Comparison of ENCODE assay signal across 1 cellular context in genomic region chr3:51982838-51983577, GRCh38.
TF ChIP-seq lines count a peak whose summit lies in the region.

Gene ACY1, plus strand, starts transcription at chr3:51983535. Its CDS starts 530 bp downstream, at chr3:51984065.

TF ChIP-seq in HepG2, 621 proteins besides CTCF, POLR2A, EP300 and RAD21 (continued from another document and continues in another):
- TF ChIP-seq FOXO1 (CRISPR knock-in tag; IDR thresholded peaks at IDR 0.05) (peak; percentile 68), ZNF720 (CRISPR knock-in tag; IDR thresholded peaks at IDR 0.05) (no peak), ZNF83 (CRISPR knock-in tag; IDR thresholded peaks at IDR 0.05; ENCODE audit: borderline replicate concordance) (peak; percentile 5; the same call in 1 of the 2 replicates), FOXC1 (CRISPR knock-in tag; IDR thresholded peaks at IDR 0.05; ENCODE audit: borderline replicate concordance) (peak; percentile 90; the same call in 1 of the 2 replicates), SNAPC5 (CRISPR knock-in tag; IDR thresholded peaks at IDR 0.05; ENCODE audit: borderline replicate concordance) (no peak), ZBTB21 (CRISPR knock-in tag; IDR thresholded peaks at IDR 0.05) (no peak), RFX3 (CRISPR knock-in tag; IDR thresholded peaks at IDR 0.05) (no peak), SOX6 (IDR thresholded peaks at IDR 0.05) (no peak), SOX6 (CRISPR knock-in tag; IDR thresholded peaks at IDR 0.05) (peak; percentile 43; the same call in 1 of the 2 replicates), ZNF367 (CRISPR knock-in tag; IDR thresholded peaks at IDR 0.05; ENCODE audit: borderline replicate concordance) (no peak), PLRG1 (conservative IDR thresholded peaks at IDR 0.05) (no peak), ZNF513 (CRISPR knock-in tag; conservative IDR thresholded peaks at IDR 0.05) (no peak), ZNF121 (CRISPR knock-in tag; IDR thresholded peaks at IDR 0.05) (no peak), HNF4A (CRISPR knock-in tag; IDR thresholded peaks at IDR 0.05) (peak; percentile 96), PRMT3 (CRISPR knock-in tag; IDR thresholded peaks at IDR 0.05; ENCODE audit: borderline replicate concordance, low read depth) (peak; percentile 81; the same call in 1 of the 2 replicates), TAF15 (IDR thresholded peaks at IDR 0.05; ENCODE audit: low read depth, low read length, poor library complexity, severe bottlenecking) (no peak), HNRNPL (IDR thresholded peaks at IDR 0.05; ENCODE audit: low read depth, low read length) (no peak), HBP1 (CRISPR knock-in tag; IDR thresholded peaks at IDR 0.05; ENCODE audit: low read depth) (0 out of 2 replicates have a peak, but pooled peaks have one; percentile 1), GZF1 (CRISPR knock-in tag; IDR thresholded peaks at IDR 0.05) (0 out of 2 replicates have a peak, but pooled peaks have one; percentile 21), TARDBP (CRISPR knock-in tag; IDR thresholded peaks at IDR 0.05) (peak; percentile 73), SAFB2 (CRISPR knock-in tag; IDR thresholded peaks at IDR 0.05; ENCODE audit: borderline replicate concordance, low read depth) (no peak), IRF1 (CRISPR knock-in tag; IDR thresholded peaks at IDR 0.05; ENCODE audit: low read depth) (peak; percentile 94; the same call in 1 of the 2 replicates), ZBTB43 (CRISPR knock-in tag; conservative IDR thresholded peaks at IDR 0.05) (peak; percentile 88), ZNF264 (CRISPR knock-in tag; IDR thresholded peaks at IDR 0.05) (no peak; the same call in none of the 2 replicates), HES4 (CRISPR knock-in tag; IDR thresholded peaks at IDR 0.05; ENCODE audit: borderline replicate concordance) (no peak), TRIM22 (IDR thresholded peaks at IDR 0.05) (no peak), ZNF512B (CRISPR knock-in tag; IDR thresholded peaks at IDR 0.05; ENCODE audit: borderline replicate concordance) (no peak), MED1 (CRISPR knock-in tag; IDR thresholded peaks at IDR 0.05) (peak; percentile 96), STAT6 (CRISPR knock-in tag; IDR thresholded peaks at IDR 0.05; ENCODE audit: borderline replicate concordance) (peak; percentile 92; the same call in 1 of the 2 replicates), RNF2 (conservative IDR thresholded peaks at IDR 0.05; ENCODE audit: low read depth) (no peak), EED (CRISPR knock-in tag; IDR thresholded peaks at IDR 0.05) (peak; percentile 88), ZNF629 (CRISPR knock-in tag; conservative IDR thresholded peaks at IDR 0.05) (no peak), HMGXB4 (CRISPR knock-in tag; IDR thresholded peaks at IDR 0.05; ENCODE audit: borderline replicate concordance in 1 of 2, low read depth in 1 of 2) (peak; percentile 67 to 83; a peak in 3 of 4 replicates), PITX1 (CRISPR knock-in tag; IDR thresholded peaks at IDR 0.05) (peak; percentile 57; the same call in 1 of the 2 replicates), MEIS1 (CRISPR knock-in tag; IDR thresholded peaks at IDR 0.05; ENCODE audit: borderline replicate concordance) (peak; percentile 93), NR1H2 (CRISPR knock-in tag; IDR thresholded peaks at IDR 0.05; ENCODE audit: borderline replicate concordance, low read depth) (peak; percentile 17; the same call in 1 of the 2 replicates), KDM1A (CRISPR knock-in tag; IDR thresholded peaks at IDR 0.05) (0 out of 2 replicates have a peak, but pooled peaks have one; percentile 39), ZNF543 (CRISPR knock-in tag; IDR thresholded peaks at IDR 0.05) (peak; percentile 93), SOX13 (IDR thresholded peaks at IDR 0.05) (peak; percentile 24; the same call in 1 of the 2 replicates), SOX13 (CRISPR knock-in tag; conservative IDR thresholded peaks at IDR 0.05 in 1 of 2, IDR thresholded peaks at IDR 0.05 in 1 of 2) (peak in 1 of 2 experiments; percentile 70; a peak in 2 of 4 replicates), ZNF784 (CRISPR knock-in tag; IDR thresholded peaks at IDR 0.05; ENCODE audit: borderline replicate concordance) (peak; percentile 71; the same call in 1 of the 2 replicates), ZNF263 (CRISPR knock-in tag; IDR thresholded peaks at IDR 0.05) (no peak), ARID4A (CRISPR knock-in tag; IDR thresholded peaks at IDR 0.05; ENCODE audit: borderline replicate concordance) (peak; percentile 81)
